In the genomic region with DNA sequence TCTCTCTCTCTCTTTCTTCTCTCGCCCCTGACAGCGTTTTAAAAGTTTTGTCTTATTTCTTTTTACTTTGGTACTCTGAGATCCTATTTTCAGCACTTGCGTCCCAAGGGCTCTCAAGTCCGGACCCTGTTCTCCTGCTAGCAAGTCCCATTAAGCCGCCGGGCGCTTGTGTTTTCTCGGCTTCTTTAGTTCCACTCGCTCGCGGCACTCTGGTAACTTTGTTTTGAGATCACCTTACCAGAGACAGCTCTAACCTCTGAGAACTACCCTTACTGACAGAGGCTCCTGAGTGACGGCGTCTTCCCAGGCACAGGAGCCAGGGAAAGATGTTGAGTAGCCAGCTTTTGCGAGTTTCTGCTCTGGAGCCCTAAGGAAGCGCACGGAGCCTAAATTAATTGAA, we compare ENCODE assay signal across 12 cellular contexts. TPM values are rescaled to one million over a fixed set of nuclear protein-coding genes. Genes with fewer than 3 reads are reported as not detected.
DNase-seq lines count a peak whose midpoint lies in the region; ATAC-seq and TF ChIP-seq lines count a peak whose summit lies in the region.
"Had no signal": no experiment of that assay in that cellular context is flagged by ENCODE, and none has a peak within 500 bp of the region (broad histone marks: within the 10 kb centered on the region; RNA-seq: fewer than 3 reads in every experiment).

No MANE protein-coding gene starts in this region.

- H3K27me3 ChIP-seq in NT2/D1 (ENCODE audit: insufficient read depth, insufficient read length), result no peaks in the 10 kb centered on the region
- H3K27me3 ChIP-seq in right lobe of liver, result no peaks in the 10 kb centered on the region
- H3K27me3 ChIP-seq in subcutaneous abdominal adipose tissue (ENCODE audit: control insufficient read depth in 5 of 5, insufficient read depth in 4 of 5, low read length in 5 of 5), result peaks cover 11 to 37% (median 29%) of the 10 kb centered on the region in 5 donors
- H3K27me3 ChIP-seq in spleen (replicated peaks in 1 of 7), result peaks cover 0 to 80% (median 22%) of the 10 kb centered on the region in 7 donors

- H3K4me1 ChIP-seq in NT2/D1 (ENCODE audit: insufficient read depth, insufficient read length) (peaks cover 5% of the 10 kb centered on the region), right lobe of liver (no peaks in the 10 kb centered on the region), subcutaneous abdominal adipose tissue (ENCODE audit: control insufficient read depth in 5 of 5, insufficient read depth in 5 of 5, low read length in 5 of 5) (peaks cover 0 to 11% (median 0%) of the 10 kb centered on the region in 5 donors), spleen (no peaks in the 10 kb centered on the region)

- TF ChIP-seq CTCF in epithelial cell of proximal tubule (conservative IDR thresholded peaks at IDR 0.05; ENCODE audit: low read depth, low read length) (no peak), right lobe of liver (IDR thresholded peaks at IDR 0.05) (no peak), spleen (IDR thresholded peaks at IDR 0.05 in 8 of 11, conservative IDR thresholded peaks at IDR 0.05 in 3 of 11) (no peak)

- TF ChIP-seq POLR2A in right lobe of liver (IDR thresholded peaks at IDR 0.05), result no peak
- no peak for TF ChIP-seq POLR2A in spleen (IDR thresholded peaks at IDR 0.05)

- H3K27ac ChIP-seq in right lobe of liver (no peak overlapping the region), subcutaneous abdominal adipose tissue (ENCODE audit: low read depth, low read length) (no peak overlapping the region), spleen (no peak overlapping the region)
- H3K27ac ChIP-seq: body of pancreas had no signal

- intact Hi-C loops in right lobe of liver (cut with DNase I), result no loop called here
- intact Hi-C loops in spleen (cut with DNase I; ENCODE audit: low total_unique reads), result no loop called here

- 11% methylated on average over 16 of the region's 16 CpGs for WGBS in right lobe of liver (ENCODE audit: insufficient coverage, low coverage, low lambda C conversion rate, missing lambda C conversion rate)
- WGBS in spleen, 5 donors, result 7 to 10% (median 8%) methylated on average over 16 of the region's 16 CpGs

- H3K4me3 ChIP-seq in NT2/D1 (ENCODE audit: insufficient read length, low read depth), result peak overlapping the region; percentile 43
- H3K4me3 ChIP-seq in epithelial cell of proximal tubule (ENCODE audit: low read depth, low read length), result peak overlapping the region; percentile 44
- H3K4me3 ChIP-seq in right lobe of liver, result peak overlapping the region in 2 of 3 donors; percentile 6 to 18
- peak overlapping the region; percentile 5 to 48 (median 29) for H3K4me3 ChIP-seq in subcutaneous abdominal adipose tissue (ENCODE audit: low read depth in 1 of 5, low read length in 5 of 5)
- H3K4me3 ChIP-seq in spleen, result no peak overlapping the region
- H3K4me3 ChIP-seq: body of pancreas had no signal

- no peaks in the 10 kb centered on the region for H3K36me3 ChIP-seq in NT2/D1 (ENCODE audit: insufficient read depth, insufficient read length, low read length)
- H3K36me3 ChIP-seq in right lobe of liver, result no peaks in the 10 kb centered on the region
- no peaks in the 10 kb centered on the region for H3K36me3 ChIP-seq in subcutaneous abdominal adipose tissue (ENCODE audit: control insufficient read depth in 5 of 5, insufficient read depth in 5 of 5, low read length in 5 of 5)
- H3K36me3 ChIP-seq in spleen, result no peaks in the 10 kb centered on the region

- H3K9ac ChIP-seq in NT2/D1 (ENCODE audit: insufficient read length, low read depth), result peak overlapping the region; percentile 57
- H3K9ac ChIP-seq in subcutaneous abdominal adipose tissue (ENCODE audit: low read length in 5 of 5), result no peak overlapping the region

- ATAC-seq in right lobe of liver (peak; percentile 48 to 65 (median 56)), GM18868 (IDR thresholded peaks at IDR 0.05; ENCODE audit: unreplicated experiment) (no peak)
- ATAC-seq: body of pancreas had no signal

- peaks cover 7% of the 10 kb centered on the region; the same call in 1 of the 2 replicates for H3K9me3 ChIP-seq in NT2/D1 (ENCODE audit: insufficient read depth, low read length)
- no peaks in the 10 kb centered on the region for H3K9me3 ChIP-seq in right lobe of liver
- peaks cover 0 to 3% (median 2%) of the 10 kb centered on the region in 5 donors for H3K9me3 ChIP-seq in subcutaneous abdominal adipose tissue (ENCODE audit: control insufficient read depth in 5 of 5, low read length in 5 of 5)
- no peaks in the 10 kb centered on the region for H3K9me3 ChIP-seq in spleen
- H3K9me3 ChIP-seq: body of pancreas had no signal

- no peak for DNase-seq in NT2/D1 (ENCODE audit: low read depth, low spot score)
- no peak for DNase-seq in epithelial cell of proximal tubule (ENCODE audit: low read depth)
- peak in 2 of 3 donors; percentile 29 to 48 for DNase-seq in right lobe of liver
- no peak for DNase-seq in spleen
- no peak for DNase-seq in activated CD4-positive, alpha-beta T cell treated with anti-CD3 and anti-CD28 coated beads, Interleukin-2, amount 50 U/mL, for 48 hours
- DNase-seq: erythroblast, NCI-H69, substantia nigra had no signal

RNA-seq across cellular contexts. Expression of a gene that starts 2.7 kb away (rescaled TPM):
- total RNA-seq in epithelial cell of proximal tubule, result not detected in 2 replicates
- total RNA-seq in right lobe of liver, result not detected
- total RNA-seq in spleen, result not detected
- polyA plus RNA-seq in spleen, result not detected
- total RNA-seq: body of pancreas, lower leg skin had no signal

RNA-seq across cellular contexts. Expression of a gene that starts 6.6 kb away (rescaled TPM):
- total RNA-seq in epithelial cell of proximal tubule (0.14 TPM in 1 of 2 replicates, not detected in the other), right lobe of liver (1 to 10 TPM in 1 of 6 experiments, under 1 TPM in 1, not detected in 4; 0.18 to 2.2 TPM), spleen (not detected)
- polyA plus RNA-seq in spleen, result under 1 TPM in 2 of 3 donors, not detected in 1; 0.03 to 0.04 TPM
- total RNA-seq: body of pancreas had no signal

Comparison
In these comparisons a context has a peak if more than half of its experiments do, and no peak if none do; other contexts are left out.
1. DNase-seq: peak in right lobe of liver (2 of 3); none in NT2/D1 (single experiment), epithelial cell of proximal tubule (single experiment), spleen (single experiment) and activated CD4-positive, alpha-beta T cell treated with anti-CD3 and anti-CD28 coated beads, Interleukin-2, amount 50 U/mL, for 48 hours (0 of 2).
2. H3K4me3 ChIP-seq: peak in NT2/D1 (single experiment), epithelial cell of proximal tubule (single experiment), right lobe of liver (2 of 3) and subcutaneous abdominal adipose tissue (5 of 5); none in spleen (0 of 8).